ENCODE assay signal across 8 cellular contexts in genomic region chr15:42494998-42495360, GRCh38. TPM values are rescaled to one million over a fixed set of nuclear protein-coding genes. Genes with fewer than 3 reads are reported as not detected.
DNase-seq lines count a peak whose midpoint lies in the region; ATAC-seq and TF ChIP-seq lines count a peak whose summit lies in the region.

No MANE protein-coding gene starts in this region.

- peak overlapping the region; percentile 96 for H3K4me3 Mint-ChIP-seq in activated CD4-positive, alpha-beta T cell treated with anti-CD3 and anti-CD28 coated beads for 36 hours
- peak overlapping the region; percentile 95 for H3K4me3 Mint-ChIP-seq in chondrocyte (ENCODE audit: unreplicated experiment)
- H3K4me3 Mint-ChIP-seq in stimulated activated effector memory CD8-positive, alpha-beta T cell treated with anti-CD3 and anti-CD28 coated beads, Interleukin-12 subunit alpha, Interleukin-12 subunit beta, amount 100 ng/mL, for 72 hours, result peak overlapping the region; percentile 92

- H3K27me3 Mint-ChIP-seq in activated CD4-positive, alpha-beta T cell treated with anti-CD3 and anti-CD28 coated beads for 36 hours, result no peaks in the 10 kb centered on the region
- H3K27me3 Mint-ChIP-seq in chondrocyte (ENCODE audit: low read depth), result no peaks in the 10 kb centered on the region

- intact Hi-C loops in activated CD4-positive, alpha-beta T cell treated with anti-CD3 and anti-CD28 coated beads for 36 hours (cut with DNase I, micrococcal nuclease), result loop anchor here in 1 of 2 experiments (1.0 to 10.0 kb wide), 8 partner anchors 53 to 1090 kb away; partner anchors contain the start of genes EHD4, GANC, HAUS2 and LRRC57

- H3K9me3 Mint-ChIP-seq in activated CD4-positive, alpha-beta T cell treated with anti-CD3 and anti-CD28 coated beads for 36 hours (ENCODE audit: low read depth), result no peaks in the 10 kb centered on the region
- no peaks in the 10 kb centered on the region for H3K9me3 Mint-ChIP-seq in chondrocyte (ENCODE audit: low read depth)
- H3K9me3 Mint-ChIP-seq in stimulated activated effector memory CD8-positive, alpha-beta T cell treated with anti-CD3 and anti-CD28 coated beads, Interleukin-12 subunit alpha, Interleukin-12 subunit beta, amount 100 ng/mL, for 72 hours, result no peaks in the 10 kb centered on the region

- peak overlapping the region; percentile 97 for H3K27ac Mint-ChIP-seq in activated CD4-positive, alpha-beta T cell treated with anti-CD3 and anti-CD28 coated beads for 36 hours
- peak overlapping the region; percentile 97 for H3K27ac Mint-ChIP-seq in chondrocyte (ENCODE audit: unreplicated experiment)
- peak overlapping the region; percentile 96 for H3K27ac Mint-ChIP-seq in stimulated activated effector memory CD8-positive, alpha-beta T cell treated with anti-CD3 and anti-CD28 coated beads, Interleukin-12 subunit alpha, Interleukin-12 subunit beta, amount 100 ng/mL, for 72 hours

- ATAC-seq in activated CD4-positive, alpha-beta T cell treated with anti-CD3 and anti-CD28 coated beads for 36 hours, result no peak
- ATAC-seq in stimulated activated effector memory CD8-positive, alpha-beta T cell treated with anti-CD3 and anti-CD28 coated beads, Interleukin-12 subunit alpha, Interleukin-12 subunit beta, amount 100 ng/mL, for 72 hours, result peak; percentile 1
- no peak for ATAC-seq in GM21526 (IDR thresholded peaks at IDR 0.05; ENCODE audit: low FRiP score, unreplicated experiment)

- DNase-seq in activated CD4-positive, alpha-beta T cell treated with anti-CD3 and anti-CD28 coated beads for 36 hours, result no peak
- DNase-seq in activated CD4-positive, alpha-beta T cell treated with anti-CD3 and anti-CD28 coated beads for 1 hour, result no peak
- DNase-seq in RPMI8226 (peak; percentile 6), chondrocyte (ENCODE audit: low spot score) (no peak), kidney tubule cell (ENCODE audit: low spot score) (peak; percentile 83), NAMALWA (ENCODE audit: low spot score) (no peak)
- DNase-seq in stimulated activated effector memory CD8-positive, alpha-beta T cell treated with anti-CD3 and anti-CD28 coated beads, Interleukin-12 subunit alpha, Interleukin-12 subunit beta, amount 100 ng/mL, for 72 hours (ENCODE audit: low spot score in 2 of 2), result no peak

- POLR2A ChIA-PET in activated CD4-positive, alpha-beta T cell treated with anti-CD3 and anti-CD28 coated beads for 36 hours (lab: Charles Lee), result no interaction called here

- peaks cover 61% of the 10 kb centered on the region for H3K4me1 Mint-ChIP-seq in activated CD4-positive, alpha-beta T cell treated with anti-CD3 and anti-CD28 coated beads for 36 hours
- peaks cover 67% of the 10 kb centered on the region for H3K4me1 Mint-ChIP-seq in chondrocyte (ENCODE audit: low read depth)
- peaks cover 51% of the 10 kb centered on the region for H3K4me1 Mint-ChIP-seq in stimulated activated effector memory CD8-positive, alpha-beta T cell treated with anti-CD3 and anti-CD28 coated beads, Interleukin-12 subunit alpha, Interleukin-12 subunit beta, amount 100 ng/mL, for 72 hours

- H3K36me3 Mint-ChIP-seq in activated CD4-positive, alpha-beta T cell treated with anti-CD3 and anti-CD28 coated beads for 36 hours (ENCODE audit: low read depth), result peaks cover 5% of the 10 kb centered on the region
- no peaks in the 10 kb centered on the region for H3K36me3 Mint-ChIP-seq in chondrocyte (ENCODE audit: low read depth)
- H3K36me3 Mint-ChIP-seq in stimulated activated effector memory CD8-positive, alpha-beta T cell treated with anti-CD3 and anti-CD28 coated beads, Interleukin-12 subunit alpha, Interleukin-12 subunit beta, amount 100 ng/mL, for 72 hours, result peaks cover 19% of the 10 kb centered on the region

- CTCF ChIA-PET in activated CD4-positive, alpha-beta T cell treated with anti-CD3 and anti-CD28 coated beads for 36 hours (lab: Charles Lee), result interaction anchor here (0.6 to 1.0 kb wide), 4 partner anchors 9 to 431 kb away, joined by 3 read pairs; no protein-coding TSS in a partner anchor

- no peak for TF ChIP-seq CTCF in chondrocyte (IDR thresholded peaks at IDR 0.05)

RNA-seq across cellular contexts. Expression of gene SNAP23, which starts 0.5 kb away (rescaled TPM):
- total RNA-seq in activated CD4-positive, alpha-beta T cell treated with anti-CD3 and anti-CD28 coated beads for 36 hours, result 10 to 100 TPM; 45.5 to 77.5 TPM
- 66.0 to 85.6 TPM (median 74.0 TPM) in 3 replicates for total RNA-seq in chondrocyte

RNA-seq across cellular contexts. Expression of gene ZNF106, which starts 4.0 kb away (rescaled TPM):
- 10 to 100 TPM; 52.9 to 62.7 TPM for total RNA-seq in activated CD4-positive, alpha-beta T cell treated with anti-CD3 and anti-CD28 coated beads for 36 hours
- total RNA-seq in chondrocyte, result 57.6 to 80.2 TPM (median 58.1 TPM) in 3 replicates

RNA-seq across cellular contexts. Expression of gene LRRC57, which starts 53.6 kb away (rescaled TPM):
- 10 to 100 TPM; 14.8 to 15.2 TPM for total RNA-seq in activated CD4-positive, alpha-beta T cell treated with anti-CD3 and anti-CD28 coated beads for 36 hours
- 30.4 to 32.4 TPM (median 31.9 TPM) in 3 replicates for total RNA-seq in chondrocyte

RNA-seq across cellular contexts. Expression of gene HAUS2, which starts 53.7 kb away (rescaled TPM):
- 10 to 100 TPM; 46.1 to 55.1 TPM for total RNA-seq in activated CD4-positive, alpha-beta T cell treated with anti-CD3 and anti-CD28 coated beads for 36 hours
- total RNA-seq in chondrocyte, result 18.5 to 22.5 TPM (median 21.7 TPM) in 3 replicates

Comparison
In these comparisons a context has a peak if more than half of its experiments do, and no peak if none do; other contexts are left out.
1. DNase-seq: peak in RPMI8226 (single experiment) and kidney tubule cell (single experiment); none in activated CD4-positive, alpha-beta T cell treated with anti-CD3 and anti-CD28 coated beads for 36 hours (single experiment), activated CD4-positive, alpha-beta T cell treated with anti-CD3 and anti-CD28 coated beads for 1 hour (single experiment), chondrocyte (single experiment), stimulated activated effector memory CD8-positive, alpha-beta T cell treated with anti-CD3 and anti-CD28 coated beads, Interleukin-12 subunit alpha, Interleukin-12 subunit beta, amount 100 ng/mL, for 72 hours (0 of 2) and NAMALWA (single experiment).
2. Peak in every context shown above with its lines, with median percentiles within 50 percentile points of each other: H3K27ac Mint-ChIP-seq and H3K4me3 Mint-ChIP-seq.